Comparison of ENCODE assay signal across 8 cellular contexts in the genomic region with DNA sequence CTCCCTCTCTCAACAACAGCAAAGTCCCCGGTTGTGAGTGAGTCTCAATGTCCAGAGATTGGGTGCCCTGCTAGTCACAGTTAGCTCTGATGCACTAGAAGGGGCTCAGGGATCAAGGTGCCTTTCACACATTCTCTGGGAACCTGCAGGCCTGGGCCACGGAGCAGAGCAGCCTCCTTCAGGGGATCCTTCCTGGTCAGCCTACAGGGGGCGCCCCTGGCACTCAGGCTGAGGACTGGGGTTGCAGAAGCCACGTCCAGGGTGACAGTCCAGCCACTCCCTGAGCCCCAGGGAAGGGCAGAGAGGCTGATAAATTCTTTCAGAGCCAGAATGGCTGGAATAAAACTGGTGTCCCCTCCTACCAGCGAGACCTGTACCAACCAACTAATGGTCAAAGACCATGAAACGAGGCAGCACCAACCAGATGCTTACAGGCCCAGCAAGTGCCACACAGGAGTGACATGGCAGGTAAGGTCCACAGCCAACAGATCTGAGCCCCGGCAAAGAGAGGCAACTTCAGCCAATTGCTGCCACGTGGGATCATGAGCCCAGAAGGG. TPM values are rescaled to one million over a fixed set of nuclear protein-coding genes. Genes with fewer than 3 reads are reported as not detected.
DNase-seq lines count a peak whose midpoint lies in the region; ATAC-seq and TF ChIP-seq lines count a peak whose summit lies in the region.

No MANE protein-coding gene starts in this region.

- H3K36me3 ChIP-seq in MM.1S (replicated peaks; ENCODE audit: insufficient read depth, low read length), result no peaks in the 10 kb centered on the region
- H3K36me3 ChIP-seq in effector memory CD4-positive, alpha-beta T cell (ENCODE audit: control insufficient read depth, insufficient read depth, low read length), result peaks cover 15% of the 10 kb centered on the region

- peaks cover 6% of the 10 kb centered on the region for H3K4me1 Mint-ChIP-seq in activated CD4-positive, alpha-beta T cell treated with anti-CD3 and anti-CD28 coated beads, Interleukin-2, amount 10 ng/mL, durations not matched to agents 24 days and 14 days
- H3K4me1 Mint-ChIP-seq in mesothelial cell of epicardium, result no peaks in the 10 kb centered on the region

- H3K4me2 ChIP-seq in MM.1S (ENCODE audit: low read depth, low read length), result no peak overlapping the region

- no peaks in the 10 kb centered on the region for H3K27me3 ChIP-seq in MM.1S (replicated peaks; ENCODE audit: insufficient read depth, low read length)
- H3K27me3 ChIP-seq in effector memory CD4-positive, alpha-beta T cell (replicated peaks; ENCODE audit: control insufficient read depth, insufficient read depth, low read length, poor library complexity, severe bottlenecking), result no peaks in the 10 kb centered on the region

- no peaks in the 10 kb centered on the region for H4K20me1 ChIP-seq in MM.1S (ENCODE audit: insufficient read depth, low read length)

- H3K27ac ChIP-seq in MM.1S (ENCODE audit: low read length), result no peak overlapping the region
- no peak overlapping the region for H3K27ac ChIP-seq in effector memory CD4-positive, alpha-beta T cell (ENCODE audit: insufficient read depth, low read length, poor library complexity, severe bottlenecking)

- TF ChIP-seq CTCF in MM.1S (IDR thresholded peaks at IDR 0.05; ENCODE audit: low read length) (peak; percentile 92), mesothelial cell of epicardium (IDR thresholded peaks at IDR 0.05; ENCODE audit: unreplicated experiment) (peak; percentile 37)

- DNase-seq in NCI-H2227 (lab: John Stamatoyannopoulos, UW; ENCODE audit: unreplicated experiment), result peak; percentile 11
- no peak for DNase-seq in NCI-H2227 treated with DMSO at 0.1 percent for 48 hours (lab: John Stamatoyannopoulos, UW)
- peak; percentile 64 for DNase-seq in MM.1S
- DNase-seq in activated CD4-positive, alpha-beta T cell treated with anti-CD3 and anti-CD28 coated beads, Interleukin-2, amount 10 ng/mL, durations not matched to agents 24 days and 14 days, result peak; percentile 90
- DNase-seq in effector memory CD4-positive, alpha-beta T cell, result peak in 2 of 3 donors; percentile 24 to 33
- peak in 1 of 2 experiments; percentile 57 for DNase-seq in mesothelial cell of epicardium (ENCODE audit: low spot score in 2 of 2, unreplicated experiment in 2 of 2)
- DNase-seq in stimulated activated naive CD4-positive, alpha-beta T cell (lab: John Stamatoyannopoulos, UW), result peak in 5 of 6 experiments; percentile 23 to 63 (median 43)

- no peak overlapping the region for H3K4me3 ChIP-seq in MM.1S (ENCODE audit: low read length)
- H3K4me3 ChIP-seq in effector memory CD4-positive, alpha-beta T cell (ENCODE audit: insufficient read depth, low read depth, low read length, poor library complexity, severe bottlenecking), result no peak overlapping the region

- no peak overlapping the region for H2AFZ ChIP-seq in MM.1S (ENCODE audit: low read length)

- no peaks in the 10 kb centered on the region for H3K79me2 ChIP-seq in MM.1S (ENCODE audit: low read length)

- H3K9me2 ChIP-seq in MM.1S (replicated peaks; ENCODE audit: insufficient read depth, low read length), result no peaks in the 10 kb centered on the region

- peaks cover 6% of the 10 kb centered on the region for H3K36me3 Mint-ChIP-seq in activated CD4-positive, alpha-beta T cell treated with anti-CD3 and anti-CD28 coated beads, Interleukin-2, amount 10 ng/mL, durations not matched to agents 24 days and 14 days (ENCODE audit: low read depth)
- peaks cover 4% of the 10 kb centered on the region for H3K36me3 Mint-ChIP-seq in mesothelial cell of epicardium

- H3K9me3 ChIP-seq in MM.1S (replicated peaks; ENCODE audit: insufficient read depth, low read length), result no peaks in the 10 kb centered on the region
- H3K9me3 ChIP-seq in effector memory CD4-positive, alpha-beta T cell (ENCODE audit: control insufficient read depth, low read length), result no peaks in the 10 kb centered on the region

- H3F3A ChIP-seq in MM.1S (ENCODE audit: insufficient read depth, low read length), result 0 out of 2 replicates have a peak, but pooled peaks cover 6% of the 10 kb centered on the region

- no peak overlapping the region for H3K4me3 Mint-ChIP-seq in activated CD4-positive, alpha-beta T cell treated with anti-CD3 and anti-CD28 coated beads, Interleukin-2, amount 10 ng/mL, durations not matched to agents 24 days and 14 days
- no peak overlapping the region for H3K4me3 Mint-ChIP-seq in mesothelial cell of epicardium

- H3K27me3 Mint-ChIP-seq in activated CD4-positive, alpha-beta T cell treated with anti-CD3 and anti-CD28 coated beads, Interleukin-2, amount 10 ng/mL, durations not matched to agents 24 days and 14 days, result no peaks in the 10 kb centered on the region
- no peaks in the 10 kb centered on the region for H3K27me3 Mint-ChIP-seq in mesothelial cell of epicardium (ENCODE audit: low read depth)

- no peaks in the 10 kb centered on the region for H3K4me1 ChIP-seq in MM.1S (ENCODE audit: low read length)
- no peaks in the 10 kb centered on the region for H3K4me1 ChIP-seq in effector memory CD4-positive, alpha-beta T cell (ENCODE audit: control insufficient read depth, insufficient read depth, low read length, poor library complexity, severe bottlenecking)

- no peak for ATAC-seq in GM21529 (IDR thresholded peaks at IDR 0.05; ENCODE audit: unreplicated experiment)

- no peaks in the 10 kb centered on the region for H3K9me3 Mint-ChIP-seq in activated CD4-positive, alpha-beta T cell treated with anti-CD3 and anti-CD28 coated beads, Interleukin-2, amount 10 ng/mL, durations not matched to agents 24 days and 14 days
- no peaks in the 10 kb centered on the region for H3K9me3 Mint-ChIP-seq in mesothelial cell of epicardium

- H3K9ac ChIP-seq in MM.1S (ENCODE audit: low read length), result no peak overlapping the region

- intact Hi-C loops in activated CD4-positive, alpha-beta T cell treated with anti-CD3 and anti-CD28 coated beads, Interleukin-2, amount 10 ng/mL, durations not matched to agents 24 days and 14 days (cut with micrococcal nuclease), result no loop called here

- H3K27ac Mint-ChIP-seq in activated CD4-positive, alpha-beta T cell treated with anti-CD3 and anti-CD28 coated beads, Interleukin-2, amount 10 ng/mL, durations not matched to agents 24 days and 14 days, result peak overlapping the region; percentile 29
- no peak overlapping the region for H3K27ac Mint-ChIP-seq in mesothelial cell of epicardium

RNA-seq across cellular contexts. Expression of a gene that starts 43.5 kb away (rescaled TPM):
- 27.9 and 37.0 TPM in 2 replicates for total RNA-seq in activated CD4-positive, alpha-beta T cell treated with anti-CD3 and anti-CD28 coated beads, Interleukin-2, amount 10 ng/mL, durations not matched to agents 24 days and 14 days
- total RNA-seq in mesothelial cell of epicardium, result 46.5 to 53.0 TPM (median 47.4 TPM) in 3 replicates

RNA-seq across cellular contexts. Expression of a gene that starts 48.7 kb away (rescaled TPM):
- 73.0 and 73.3 TPM in 2 replicates for total RNA-seq in activated CD4-positive, alpha-beta T cell treated with anti-CD3 and anti-CD28 coated beads, Interleukin-2, amount 10 ng/mL, durations not matched to agents 24 days and 14 days
- 50.5 to 54.9 TPM (median 51.5 TPM) in 3 replicates for total RNA-seq in mesothelial cell of epicardium

RNA-seq across cellular contexts. Expression of a gene that starts 59.0 kb away (rescaled TPM):
- total RNA-seq in activated CD4-positive, alpha-beta T cell treated with anti-CD3 and anti-CD28 coated beads, Interleukin-2, amount 10 ng/mL, durations not matched to agents 24 days and 14 days, result 19.6 and 24.4 TPM in 2 replicates
- 26.0 to 29.4 TPM (median 27.7 TPM) in 3 replicates for total RNA-seq in mesothelial cell of epicardium
